8 cellular contexts compared by ENCODE assay signal in genomic region chr15:101723874-101724674, GRCh38. TPM values are rescaled to one million over a fixed set of nuclear protein-coding genes. Genes with fewer than 3 reads are reported as not detected.
DNase-seq lines count a peak whose midpoint lies in the region; ATAC-seq lines count a peak whose summit lies in the region.

Gene TARS3 (minus strand): TSS chr15:101724473. CDS start chr15:101724387, 86 bp downstream.

- H2AK5ac ChIP-seq in mesendoderm (ENCODE audit: low read length) = no peak within 1 kb of the TSS

- no peaks in the 10 kb centered on the region for H3K27me3 Mint-ChIP-seq in effector memory CD8-positive, alpha-beta T cell

- no peaks in the 10 kb centered on the region for H3K79me2 ChIP-seq in mesendoderm (ENCODE audit: control insufficient read depth, insufficient read depth, low read length)

- peak within 1 kb of the TSS; percentile 98 for H3K56ac ChIP-seq in mesendoderm (ENCODE audit: low read length)

- WGBS in mesendoderm (ENCODE audit: extremely low coverage, insufficient coverage, low lambda C conversion rate) = no CpG with 5 or more reads among the region's 93 CpGs

- H3K18ac ChIP-seq in mesendoderm (ENCODE audit: low read length) = peak within 1 kb of the TSS; percentile 12

- ATAC-seq in GM19452 (IDR thresholded peaks at IDR 0.05; ENCODE audit: unreplicated experiment) (peak; percentile 91), HG03575 (IDR thresholded peaks at IDR 0.05; ENCODE audit: extremely low read depth, insufficient number of reproducible peaks, low FRiP score, unreplicated experiment) (peak; percentile 36)
- peak; percentile 84 for ATAC-seq in effector memory CD8-positive, alpha-beta T cell (replicated peaks)

- DNase-seq in CMK (ENCODE audit: low read depth) (peak; percentile 86), NK-92 (lab: John Stamatoyannopoulos, UW; ENCODE audit: unreplicated experiment) (peak; percentile 70), mesendoderm (peak; percentile 93)
- peak; percentile 98 for DNase-seq in activated CD8-positive, alpha-beta memory T cell treated with anti-CD3 and anti-CD28 coated beads for 24 hours
- peak; percentile 84 to 91 (median 88) for DNase-seq in effector memory CD8-positive, alpha-beta T cell
- peak; percentile 93 for DNase-seq in stimulated activated CD8-positive, alpha-beta memory T cell treated with anti-CD3 and anti-CD28 coated beads, Interleukin-15, amount 100 ng/mL, for 1 hour (ENCODE audit: low read depth)

- H3K27ac ChIP-seq in mesendoderm (ENCODE audit: low read depth, low read length) = peak within 1 kb of the TSS; percentile 62

- no peaks in the 10 kb centered on the region for H3K27me3 ChIP-seq in mesendoderm (ENCODE audit: insufficient read depth, low read length, poor library complexity)

- H3K79me1 ChIP-seq in mesendoderm (ENCODE audit: low read length) = no peaks in the 10 kb centered on the region

- H2BK120ac ChIP-seq in mesendoderm (ENCODE audit: low read depth, low read length) = no peak within 1 kb of the TSS

- no peak within 1 kb of the TSS for H4K5ac ChIP-seq in mesendoderm (ENCODE audit: low read length)

- H3K4me1 ChIP-seq in mesendoderm (ENCODE audit: control insufficient read depth, low read depth, low read length) = no peaks in the 10 kb centered on the region

- H3K36me3 ChIP-seq in mesendoderm (ENCODE audit: control insufficient read depth, insufficient read depth, low read length) = no peaks in the 10 kb centered on the region

- H3K9me3 Mint-ChIP-seq in effector memory CD8-positive, alpha-beta T cell = no peaks in the 10 kb centered on the region

- H3K23ac ChIP-seq in mesendoderm (ENCODE audit: low read length) = no peak within 1 kb of the TSS

- peaks cover 43% of the 10 kb centered on the region for H3K36me3 Mint-ChIP-seq in effector memory CD8-positive, alpha-beta T cell (ENCODE audit: insufficient read depth)

- H2BK15ac ChIP-seq in mesendoderm (replicated peaks; ENCODE audit: low read depth) = no peak within 1 kb of the TSS

- peak within 1 kb of the TSS; percentile 43 for H2BK5ac ChIP-seq in mesendoderm (ENCODE audit: low read length)

- peak within 1 kb of the TSS; percentile 83 to 89 for H3K27ac Mint-ChIP-seq in effector memory CD8-positive, alpha-beta T cell

- H3K4me2 ChIP-seq in mesendoderm (ENCODE audit: low read length) = peak within 1 kb of the TSS; percentile 43

- H4K8ac ChIP-seq in mesendoderm (ENCODE audit: low read depth, low read length) = no peak within 1 kb of the TSS

- peak within 1 kb of the TSS; percentile 77 to 89 for H3K4me3 Mint-ChIP-seq in effector memory CD8-positive, alpha-beta T cell

- H3K9ac ChIP-seq in mesendoderm (ENCODE audit: low read length) = peak within 1 kb of the TSS; percentile 91

- H3K4ac ChIP-seq in mesendoderm (ENCODE audit: low read depth, low read length) = no peak within 1 kb of the TSS

- H3K4me3 ChIP-seq in mesendoderm (ENCODE audit: low read length) = peak within 1 kb of the TSS; percentile 58

- H3K4me1 Mint-ChIP-seq in effector memory CD8-positive, alpha-beta T cell (ENCODE audit: low read depth in 2 of 2) = peaks cover 16 to 28% of the 10 kb centered on the region in 2 donors

RNA-seq across cellular contexts. Expression of gene TARS3, which starts in this region (rescaled TPM):
- 9.8 TPM for polyA plus RNA-seq in mesendoderm (2013, experiment 1 of 2)
- 9.6 TPM for polyA plus RNA-seq in mesendoderm (2013, experiment 2 of 2)

Comparison
In these comparisons a context has a peak if more than half of its experiments do, and no peak if none do; other contexts are left out.
1. Peak in every context shown above with its lines: DNase-seq, ATAC-seq, H3K4me3 ChIP-seq and H3K27ac ChIP-seq.
2. ATAC-seq: peak in every context shown above with its lines; median percentile 91 in GM19452; 84 in effector memory CD8-positive, alpha-beta T cell; 36 in HG03575.